In genomic region chr3:32374788-32375595, GRCh38 we compare ENCODE assay signal across 8 cellular contexts.
DNase-seq lines count a peak whose midpoint lies in the region; ATAC-seq and TF ChIP-seq lines count a peak whose summit lies in the region.

No MANE protein-coding gene starts in this region.

- TF ChIP-seq CTCF in VCaP (conservative IDR thresholded peaks at IDR 0.05) (peak; percentile 78), cardiac fibroblast (IDR thresholded peaks at IDR 0.05; ENCODE audit: low read depth, low read length) (peak; percentile 57)

- peak; percentile 61 for ATAC-seq in GM21576 (IDR thresholded peaks at IDR 0.05; ENCODE audit: unreplicated experiment)

- no peak overlapping the region for H3K4me3 ChIP-seq in cardiac fibroblast (replicated peaks in 1 of 2; ENCODE audit: low read depth in 2 of 2, low read length in 2 of 2)

- DNase-seq in DMS 273 (lab: John Stamatoyannopoulos, UW; ENCODE audit: unreplicated experiment) (peak; percentile 81), NCI-H1092 (lab: John Stamatoyannopoulos, UW) (peak; percentile 30), cardiac fibroblast (ENCODE audit: low read depth in 2 of 2) (peak; percentile 82 to 87), kidney tubule cell (ENCODE audit: low spot score) (peak; percentile 80), DMS79 treated with DMSO at 0.1 percent for 48 hours (lab: John Stamatoyannopoulos, UW) (no peak)
- peak in 2 of 3 donors; percentile 60 to 70 for DNase-seq in stimulated activated CD4-positive, alpha-beta T cell treated with anti-CD3 and anti-CD28 coated beads, TNF-alpha, amount 100 ng/mL, for 48 hours (ENCODE audit: low read depth in 3 of 3)

- no peak overlapping the region for H3K27ac ChIP-seq in VCaP
